ENCODE assay signal across 11 cellular contexts in genomic region chr14:24506443-24506842, GRCh38. TPM values are rescaled to one million over a fixed set of nuclear protein-coding genes. Genes with fewer than 3 reads are reported as not detected.
"Had no signal": no experiment of that assay in that cellular context is flagged by ENCODE, and none has a peak within 500 bp of the region (broad histone marks: within the 10 kb centered on the region; RNA-seq: fewer than 3 reads in every experiment).

No MANE protein-coding gene starts in this region.

- H3K27ac ChIP-seq: GM23248, HL-60 had no signal

- DNase-seq: GM23248, GOT3, H7, HFFc6 had no signal

- H3K4me1 Mint-ChIP-seq: IgD-negative memory B cell had no signal

- H3K9me3 ChIP-seq: HAP-1 had no signal

- H3K36me3 ChIP-seq: HAP-1 had no signal

- ATAC-seq: HCT116 had no signal

- H3K4me3 Mint-ChIP-seq: HFFc6, IgD-negative memory B cell had no signal

- H3K27ac Mint-ChIP-seq: HFFc6, IgD-negative memory B cell had no signal

- H3K4me1 ChIP-seq: HAP-1 had no signal

- H3K4me3 ChIP-seq: GM23248, HAP-1 had no signal

RNA-seq across cellular contexts. Expression of gene CMA1, which starts 1.6 kb away (rescaled TPM):
- total RNA-seq: GM23248, H4, H7, HepG2, HFFc6, HT1080 had no signal
